2 cellular contexts compared by ENCODE assay signal in the genomic region with DNA sequence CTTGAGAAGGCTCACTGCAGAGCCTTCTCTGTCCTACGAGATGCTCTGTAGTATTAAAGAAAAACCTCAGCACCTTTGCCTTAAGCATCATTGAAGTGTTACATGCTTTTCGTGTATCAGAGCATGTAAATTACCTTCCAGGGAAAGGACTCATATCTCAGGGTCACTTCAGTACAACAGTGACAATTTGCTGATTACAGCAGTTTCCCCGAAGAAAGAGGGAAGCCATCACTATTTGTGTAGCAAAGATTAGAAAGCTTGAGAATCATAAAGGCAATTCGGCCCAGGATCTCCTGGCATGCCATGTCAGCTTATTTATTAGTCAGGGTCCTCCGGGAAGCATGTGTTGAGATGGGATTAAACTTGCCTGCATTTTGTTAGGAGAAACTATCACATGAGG.
TF ChIP-seq lines count a peak whose summit lies in the region.

No MANE protein-coding gene starts in this region.

TF ChIP-seq in HepG2, 621 proteins besides CTCF, POLR2A, EP300 and RAD21:
- TF ChIP-seq ZNF350 (CRISPR knock-in tag; IDR thresholded peaks at IDR 0.05; ENCODE audit: borderline replicate concordance, low read depth), result no peak
- no peak for TF ChIP-seq ZC3H13 (CRISPR knock-in tag; IDR thresholded peaks at IDR 0.05)
- TF ChIP-seq ZNF83 (CRISPR knock-in tag; IDR thresholded peaks at IDR 0.05; ENCODE audit: borderline replicate concordance), result no peak
- no peak for TF ChIP-seq ZNF446 (CRISPR knock-in tag; IDR thresholded peaks at IDR 0.05)
- TF ChIP-seq ZFP36 (IDR thresholded peaks at IDR 0.05; ENCODE audit: borderline replicate concordance, low read depth, low read length, partially characterized antibody), result no peak
- TF ChIP-seq MAFF (IDR thresholded peaks at IDR 0.05; ENCODE audit: low read depth, low read length), result peak; percentile 78
- TF ChIP-seq, protein P1, sequence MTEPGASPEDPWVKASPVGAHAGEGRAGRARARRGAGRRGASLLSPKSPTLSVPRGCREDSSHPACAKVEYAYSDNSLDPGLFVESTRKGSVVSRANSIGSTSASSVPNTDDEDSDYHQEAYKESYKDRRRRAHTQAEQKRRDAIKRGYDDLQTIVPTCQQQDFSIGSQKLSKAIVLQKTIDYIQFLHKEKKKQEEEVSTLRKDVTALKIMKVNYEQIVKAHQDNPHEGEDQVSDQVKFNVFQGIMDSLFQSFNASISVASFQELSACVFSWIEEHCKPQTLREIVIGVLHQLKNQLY (CRISPR knock-in tag; IDR thresholded peaks at IDR 0.05), result no peak
- TF ChIP-seq TP53 (CRISPR knock-in tag; conservative IDR thresholded peaks at IDR 0.05), result no peak
- peak; percentile 83 to 92 for TF ChIP-seq MAFK (conservative IDR thresholded peaks at IDR 0.05 in 1 of 2, IDR thresholded peaks at IDR 0.05 in 1 of 2; ENCODE audit: low read length in 2 of 2)
- TF ChIP-seq SNAPC2 (CRISPR knock-in tag; IDR thresholded peaks at IDR 0.05), result no peak
- TF ChIP-seq ZNF790 (CRISPR knock-in tag; IDR thresholded peaks at IDR 0.05; ENCODE audit: borderline replicate concordance), result no peak

TF ChIP-seq in IMR-90, 13 proteins besides CTCF, POLR2A, EP300 and RAD21:
- TF ChIP-seq MXI1 (IDR thresholded peaks at IDR 0.05; ENCODE audit: borderline replicate concordance, low read depth, low read length) (no peak), CEBPB (IDR thresholded peaks at IDR 0.05; ENCODE audit: low read depth, low read length) (no peak), MAFK (IDR thresholded peaks at IDR 0.05; ENCODE audit: low read depth, low read length) (peak; percentile 81)
